In genomic region chr3:10585945-10586344, GRCh38 we compare ENCODE assay signal across 28 cellular contexts.
"Had no signal": no experiment of that assay in that cellular context is flagged by ENCODE, and none has a peak within 500 bp of the region (broad histone marks: within the 10 kb centered on the region; RNA-seq: fewer than 3 reads in every experiment).

No MANE protein-coding gene starts in this region.

- H3K36me3 ChIP-seq: colonic mucosa, esophagus muscularis mucosa, esophagus squamous epithelium, gastrocnemius medialis, gastroesophageal sphincter, heart left ventricle, heart right ventricle had no signal

- H3K4me1 ChIP-seq: colonic mucosa, esophagus muscularis mucosa, esophagus squamous epithelium, foreskin keratinocyte, gastroesophageal sphincter, heart left ventricle, heart right ventricle had no signal

- ATAC-seq: effector memory CD8-positive, alpha-beta T cell; esophagus mucosa; foreskin keratinocyte; gastrocnemius medialis; gastroesophageal sphincter; heart left ventricle; heart right ventricle had no signal

- FAIRE-seq: colon, endometrium, endothelial cell of umbilical vein, frontal cortex had no signal

- DNase-seq: colonic mucosa; cortex of kidney; dermis blood vessel endothelial cell; dorsolateral prefrontal cortex; effector CD4-positive, alpha-beta T cell; effector CD8-positive, alpha-beta T cell; effector memory CD4-positive, alpha-beta T cell; effector memory CD8-positive, alpha-beta T cell; endodermal cell; erythroblast; esophagus squamous epithelium; foreskin fibroblast; foreskin keratinocyte; foreskin melanocyte; gastrocnemius medialis; glutamatergic neuron; head of caudate nucleus; heart left ventricle; heart right ventricle had no signal

- H3K9me3 ChIP-seq: colonic mucosa, esophagus muscularis mucosa, esophagus squamous epithelium, gastrocnemius medialis, gastroesophageal sphincter, heart left ventricle, heart right ventricle had no signal

- H3K27me3 ChIP-seq: colonic mucosa, gastrocnemius medialis had no signal

- H3K4me3 ChIP-seq: colonic mucosa, coronary artery, dorsolateral prefrontal cortex, esophagus muscularis mucosa, esophagus squamous epithelium, gastrocnemius medialis, gastroesophageal sphincter, heart left ventricle, heart right ventricle had no signal

- H3K27ac ChIP-seq: colonic mucosa, coronary artery, epithelial cell of prostate, esophagus muscularis mucosa, esophagus squamous epithelium, foreskin keratinocyte, gastrocnemius medialis, gastroesophageal sphincter, heart left ventricle, heart right ventricle had no signal
